21 cellular contexts compared by ENCODE assay signal in the genomic region with DNA sequence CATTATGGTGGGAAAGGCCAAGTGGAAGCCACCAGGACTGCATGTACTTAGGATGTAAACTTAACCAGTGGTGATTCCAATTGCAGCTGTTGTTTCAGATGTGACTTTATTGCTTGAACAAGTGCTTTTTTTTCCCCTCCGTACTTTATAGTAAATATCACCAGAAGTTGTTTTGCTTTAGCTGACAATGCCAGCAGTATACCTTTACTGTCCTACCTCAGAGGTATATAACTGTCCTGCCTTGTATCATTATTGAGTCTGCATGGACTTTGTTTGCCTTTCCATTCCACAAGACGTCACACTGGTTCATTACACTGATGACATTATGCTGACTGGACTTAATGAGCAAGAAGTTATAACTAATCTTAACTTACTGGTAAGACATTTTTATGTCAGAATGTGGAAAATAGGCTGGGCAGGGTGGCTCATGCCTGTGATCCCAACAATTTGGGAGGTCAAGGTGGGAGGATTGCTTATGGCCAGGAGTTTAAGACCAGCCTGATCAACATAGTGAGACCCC.
DNase-seq lines count a peak whose midpoint lies in the region; ATAC-seq, FAIRE-seq and TF ChIP-seq lines count a peak whose summit lies in the region.
"Had no signal": no experiment of that assay in that cellular context is flagged by ENCODE, and none has a peak within 500 bp of the region (broad histone marks: within the 10 kb centered on the region; RNA-seq: fewer than 3 reads in every experiment).

No MANE protein-coding gene starts in this region.

- no peak for TF ChIP-seq RAD21 in HepG2 (CRISPR knock-in tag; IDR thresholded peaks at IDR 0.05)

- no TSS peak for BruUV-seq in HepG2 (replicated peaks; lab: Mats Ljungman, UMichigan)
- BruUV-seq in PC-3 (replicated peaks; lab: Mats Ljungman, UMichigan), result no TSS peak

- FAIRE-seq in HepG2 (lab: Jason Lieb, UNC), result no peak
- FAIRE-seq: G401.6, GM12892, GM19239, H54 had no signal

- H3K9me3 ChIP-seq in HepG2 (ENCODE audit: low read length) (no peaks in the 10 kb centered on the region), right lobe of liver (no peaks in the 10 kb centered on the region), PC-3 (ENCODE audit: low read length) (no peaks in the 10 kb centered on the region)
- H3K9me3 ChIP-seq: HAP-1 had no signal

- POLR2A ChIA-PET in HepG2 (lab: Yijun Ruan, JAX), result no interaction called here
- POLR2A ChIA-PET in PC-3 (lab: Charles Lee; ENCODE audit: unreplicated experiment), result no interaction called here

- in situ Hi-C loops in HepG2 (cut with HindIII; ENCODE audit: extremely low pct_ligation_motif_present, low pct_unique_long_range_greater_than_20kb) (no loop called here), ACHN (cut with HindIII; ENCODE audit: low pct_ligation_motif_present, low pct_unique_long_range_greater_than_20kb, low sequenced_read_pairs) (no loop called here)

- no peak for TF ChIP-seq CTCF in HepG2 (CRISPR knock-in tag; IDR thresholded peaks at IDR 0.05)
- no peak for TF ChIP-seq CTCF in right lobe of liver (IDR thresholded peaks at IDR 0.05)
- TF ChIP-seq CTCF in PC-3 (conservative IDR thresholded peaks at IDR 0.05; ENCODE audit: low read depth, low read length), result no peak
- TF ChIP-seq CTCF in epithelial cell of esophagus (IDR thresholded peaks at IDR 0.05; ENCODE audit: insufficient read depth, low read depth, low read length, missing control alignments), result no peak

- TF ChIP-seq POLR2A in HepG2 (IDR thresholded peaks at IDR 0.05; ENCODE audit: insufficient read depth in 1 of 2, low read depth in 2 of 2, low read length in 2 of 2) (no peak), right lobe of liver (IDR thresholded peaks at IDR 0.05) (no peak)

- no peak for ATAC-seq in HepG2
- ATAC-seq in right lobe of liver, result no peak
- ATAC-seq in PC-3, result no peak
- no peak for ATAC-seq in GM21381 (IDR thresholded peaks at IDR 0.05; ENCODE audit: unreplicated experiment)
- ATAC-seq: CD8-positive, alpha-beta T cell had no signal

- H3K4me2 ChIP-seq in HepG2 (ENCODE audit: low read depth, low read length) (no peak overlapping the region), PC-3 (ENCODE audit: low read length) (no peak overlapping the region)
- H3K4me2 ChIP-seq: BLaER1 had no signal

- H3K36me3 ChIP-seq in HepG2 (replicated peaks in 1 of 2; ENCODE audit: control insufficient read depth in 1 of 2, insufficient read depth in 2 of 2, low read length in 2 of 2) (no peaks in the 10 kb centered on the region), right lobe of liver (no peaks in the 10 kb centered on the region), PC-3 (ENCODE audit: low read depth, low read length) (no peaks in the 10 kb centered on the region)
- H3K36me3 ChIP-seq: BLaER1, HAP-1 had no signal

- no peaks in the 10 kb centered on the region for H3K79me2 ChIP-seq in HepG2 (ENCODE audit: insufficient read depth, low read length)
- no peaks in the 10 kb centered on the region for H3K79me2 ChIP-seq in PC-3 (ENCODE audit: low read length)

- H2AFZ ChIP-seq in HepG2 (ENCODE audit: low read length) (no peak overlapping the region), PC-3 (ENCODE audit: low read length) (no peak overlapping the region)

- no peaks in the 10 kb centered on the region for H3K4me1 ChIP-seq in HepG2 (ENCODE audit: insufficient read depth, low read length)
- no peaks in the 10 kb centered on the region for H3K4me1 ChIP-seq in right lobe of liver
- no peaks in the 10 kb centered on the region for H3K4me1 ChIP-seq in PC-3 (ENCODE audit: insufficient read depth, low read length)
- H3K4me1 ChIP-seq: BLaER1, Caco-2, HAP-1 had no signal

- DNase-seq in HepG2 (ENCODE audit: low spot score) (no peak), right lobe of liver (no peak), PC-3 (peak; percentile 22), epithelial cell of esophagus (ENCODE audit: low read depth) (peak; percentile 19), ACHN (no peak), NCI-H510A treated with DMSO at 0.1 percent for 48 hours (lab: John Stamatoyannopoulos, UW) (no peak)
- DNase-seq: 8988T; Caco-2; CD4-positive, CD25-positive, alpha-beta regulatory T cell; CD8-positive, alpha-beta T cell; DMS153; DND-41; GOT3 had no signal

- H3K4me3 ChIP-seq in HepG2 (replicated peaks in 1 of 3; ENCODE audit: insufficient read depth in 1 of 3, low read depth in 2 of 3, low read length in 3 of 3), result no peak overlapping the region
- no peak overlapping the region for H3K4me3 ChIP-seq in right lobe of liver
- no peak overlapping the region for H3K4me3 ChIP-seq in PC-3 (ENCODE audit: low read length)
- H3K4me3 ChIP-seq in epithelial cell of esophagus (ENCODE audit: low read length), result no peak overlapping the region
- H3K4me3 ChIP-seq: BLaER1, HAP-1 had no signal

- CTCF ChIA-PET in HepG2 (lab: Yijun Ruan, JAX; ENCODE audit: low intra/inter-chr PET ratio, low total read pairs) (no interaction called here), PC-3 (lab: Charles Lee) (no interaction called here)

- intact Hi-C loops in HepG2 (cut with micrococcal nuclease; ENCODE audit: unreplicated experiment) (no loop called here), right lobe of liver (cut with DNase I) (no loop called here), PC-3 (cut with micrococcal nuclease) (no loop called here)

- no peaks in the 10 kb centered on the region for H4K20me1 ChIP-seq in HepG2 (ENCODE audit: insufficient read depth, low read length)
- no peaks in the 10 kb centered on the region for H4K20me1 ChIP-seq in PC-3 (ENCODE audit: low read length)
- H4K20me1 ChIP-seq: BLaER1 had no signal

- H3K27ac ChIP-seq in HepG2 (ENCODE audit: extremely low read length, insufficient read depth, low read length), result no peak overlapping the region
- no peak overlapping the region for H3K27ac ChIP-seq in right lobe of liver
- H3K27ac ChIP-seq in PC-3 (ENCODE audit: low read length), result peak overlapping the region; percentile 20; the same call in 1 of the 2 replicates
- H3K27ac ChIP-seq: BLaER1, C4-2B had no signal

- WGBS in HepG2 (ENCODE audit: low lambda C conversion rate), result 6% methylated on average over 2 of the region's 2 CpGs
- 45% methylated on average over 2 of the region's 2 CpGs for WGBS in right lobe of liver (ENCODE audit: insufficient coverage, low coverage, low lambda C conversion rate, missing lambda C conversion rate)

- H3K9ac ChIP-seq in HepG2 (ENCODE audit: insufficient read depth, low read depth, low read length), result no peak overlapping the region
- H3K9ac ChIP-seq in PC-3 (ENCODE audit: low read length), result no peak overlapping the region
- H3K9ac ChIP-seq: BLaER1 had no signal

- H3K27me3 ChIP-seq in HepG2 (ENCODE audit: control insufficient read depth in 1 of 2, insufficient read depth in 2 of 2, low read length in 2 of 2), result no peaks in the 10 kb centered on the region; a peak in 1 of 5 replicates
- no peaks in the 10 kb centered on the region for H3K27me3 ChIP-seq in right lobe of liver
- H3K27me3 ChIP-seq in PC-3 (ENCODE audit: low read length), result no peaks in the 10 kb centered on the region
- H3K27me3 ChIP-seq: BLaER1 had no signal

- no peaks in the 10 kb centered on the region for H3K9me2 ChIP-seq in PC-3 (replicated peaks; ENCODE audit: low read length)

- H3F3A ChIP-seq in PC-3 (ENCODE audit: low read length, unreplicated experiment), result no peaks in the 10 kb centered on the region

- no peak for TF ChIP-seq EP300 in HepG2 (IDR thresholded peaks at IDR 0.05; ENCODE audit: low read depth in 2 of 2, low read length in 2 of 2)
- TF ChIP-seq EP300 in HepG2 (CRISPR knock-in tag; IDR thresholded peaks at IDR 0.05; ENCODE audit: borderline replicate concordance), result no peak

TF ChIP-seq in HepG2, 621 proteins besides CTCF, POLR2A, EP300 and RAD21 (continues in another document):
- TF ChIP-seq, protein P1, sequence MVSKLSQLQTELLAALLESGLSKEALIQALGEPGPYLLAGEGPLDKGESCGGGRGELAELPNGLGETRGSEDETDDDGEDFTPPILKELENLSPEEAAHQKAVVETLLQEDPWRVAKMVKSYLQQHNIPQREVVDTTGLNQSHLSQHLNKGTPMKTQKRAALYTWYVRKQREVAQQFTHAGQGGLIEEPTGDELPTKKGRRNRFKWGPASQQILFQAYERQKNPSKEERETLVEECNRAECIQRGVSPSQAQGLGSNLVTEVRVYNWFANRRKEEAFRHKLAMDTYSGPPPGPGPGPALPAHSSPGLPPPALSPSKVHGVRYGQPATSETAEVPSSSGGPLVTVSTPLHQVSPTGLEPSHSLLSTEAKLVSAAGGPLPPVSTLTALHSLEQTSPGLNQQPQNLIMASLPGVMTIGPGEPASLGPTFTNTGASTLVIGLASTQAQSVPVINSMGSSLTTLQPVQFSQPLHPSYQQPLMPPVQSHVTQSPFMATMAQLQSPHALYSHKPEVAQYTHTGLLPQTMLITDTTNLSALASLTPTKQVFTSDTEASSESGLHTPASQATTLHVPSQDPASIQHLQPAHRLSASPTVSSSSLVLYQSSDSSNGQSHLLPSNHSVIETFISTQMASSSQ (IDR thresholded peaks at IDR 0.05; ENCODE audit: low read depth), result no peak
- TF ChIP-seq, protein P1 (CRISPR knock-in tag; IDR thresholded peaks at IDR 0.05; ENCODE audit: borderline replicate concordance), result no peak

Comparison
In these comparisons a context has a peak if more than half of its experiments do, and no peak if none do; other contexts are left out.
1. DNase-seq: peak in PC-3 (single experiment) and epithelial cell of esophagus (single experiment); none in HepG2 (single experiment), right lobe of liver (0 of 3), ACHN (single experiment) and NCI-H510A treated with DMSO at 0.1 percent for 48 hours (single experiment).